Comparison of ENCODE assay signal across 9 cellular contexts in genomic region chr16:3401719-3402397, GRCh38. TPM values are rescaled to one million over a fixed set of nuclear protein-coding genes. Genes with fewer than 3 reads are reported as not detected.
DNase-seq lines count a peak whose midpoint lies in the region; ATAC-seq, FAIRE-seq and TF ChIP-seq lines count a peak whose summit lies in the region.
"Had no signal": no experiment of that assay in that cellular context is flagged by ENCODE, and none has a peak within 500 bp of the region (broad histone marks: within the 10 kb centered on the region; RNA-seq: fewer than 3 reads in every experiment).

No MANE protein-coding gene starts in this region.

- peak overlapping the region; percentile 85 for H3K27ac ChIP-seq in rectal smooth muscle tissue (ENCODE audit: low read depth, low read length)

- no peaks in the 10 kb centered on the region for H3K27me3 ChIP-seq in rectal smooth muscle tissue (ENCODE audit: control insufficient read depth, insufficient read depth, low read length)

- peaks cover 39% of the 10 kb centered on the region for H3K36me3 ChIP-seq in rectal smooth muscle tissue (ENCODE audit: control insufficient read depth, insufficient read depth, low read length)

- peaks cover 4% of the 10 kb centered on the region for H3K4me1 ChIP-seq in rectal smooth muscle tissue (ENCODE audit: control insufficient read depth, insufficient read depth, low read length)

- TF ChIP-seq CTCF in AG09309 (IDR thresholded peaks at IDR 0.05; ENCODE audit: control insufficient read depth, insufficient read depth, low read depth, low read length, missing control alignments) (no peak), fibroblast of the aortic adventitia (IDR thresholded peaks at IDR 0.05; ENCODE audit: insufficient read depth, low read length) (no peak)

- H3K4me1 Mint-ChIP-seq in T-helper 2 cell treated with Interferon-gamma antibody and Interleukin-4, amounts not matched to agents 5 μg/mL and 100 μg/mL, for 36 hours (ENCODE audit: low read depth) = peaks cover 13% of the 10 kb centered on the region

- DNase-seq in AG09309 (ENCODE audit: low read depth) (no peak), GM12891 (ENCODE audit: insufficient read length, low spot score) (peak; percentile 12), fibroblast of the aortic adventitia (ENCODE audit: low read depth) (peak; percentile 34), NCI-H1105 treated with DMSO at 0.1 percent for 48 hours (lab: John Stamatoyannopoulos, UW) (no peak), mesenteric fat pad (ENCODE audit: low spot score) (no peak)
- no peak for DNase-seq in T-helper 2 cell treated with Interferon-gamma antibody and Interleukin-4, amounts not matched to agents 5 μg/mL and 100 μg/mL, for 36 hours (ENCODE audit: low spot score)

- H3K36me3 Mint-ChIP-seq in T-helper 2 cell treated with Interferon-gamma antibody and Interleukin-4, amounts not matched to agents 5 μg/mL and 100 μg/mL, for 36 hours (ENCODE audit: low read depth) = peaks cover 67% of the 10 kb centered on the region

- FAIRE-seq in GM12891 (lab: Jason Lieb, UNC) = no peak

- ATAC-seq in HG03025 (IDR thresholded peaks at IDR 0.05; ENCODE audit: low FRiP score, unreplicated experiment) = no peak

- H3K9ac ChIP-seq in rectal smooth muscle tissue (ENCODE audit: low read length) = peak overlapping the region; percentile 73

- no peaks in the 10 kb centered on the region for H3K27me3 Mint-ChIP-seq in T-helper 2 cell treated with Interferon-gamma antibody and Interleukin-4, amounts not matched to agents 5 μg/mL and 100 μg/mL, for 36 hours (ENCODE audit: low read depth)

- H3K4me3 Mint-ChIP-seq in T-helper 2 cell treated with Interferon-gamma antibody and Interleukin-4, amounts not matched to agents 5 μg/mL and 100 μg/mL, for 36 hours = peak overlapping the region; percentile 89

- H3K27ac Mint-ChIP-seq in T-helper 2 cell treated with Interferon-gamma antibody and Interleukin-4, amounts not matched to agents 5 μg/mL and 100 μg/mL, for 36 hours = peak overlapping the region; percentile 84

- H3K9me3 Mint-ChIP-seq in T-helper 2 cell treated with Interferon-gamma antibody and Interleukin-4, amounts not matched to agents 5 μg/mL and 100 μg/mL, for 36 hours = peaks cover 57% of the 10 kb centered on the region

- H3K4me3 ChIP-seq in AG09309 (ENCODE audit: control insufficient read depth, low read depth, low read length) (peak overlapping the region; percentile 74), fibroblast of the aortic adventitia (ENCODE audit: low read depth, low read length) (peak overlapping the region; percentile 87), rectal smooth muscle tissue (ENCODE audit: low read length) (peak overlapping the region; percentile 95)

- TF ChIP-seq POLR2A in GM12891 (IDR thresholded peaks at IDR 0.05; ENCODE audit: low read depth, low read length) = no peak

TF ChIP-seq in GM12891, 5 proteins besides CTCF, POLR2A, EP300 and RAD21:
- TF ChIP-seq SPI1 (IDR thresholded peaks at IDR 0.05; ENCODE audit: low read depth, low read length) (no peak), PAX5 (IDR thresholded peaks at IDR 0.05; ENCODE audit: insufficient read depth, low read length, severe bottlenecking) (no peak), POLR2AphosphoS5 (IDR thresholded peaks at IDR 0.05; ENCODE audit: low read depth, low read length) (no peak), POU2F2 (IDR thresholded peaks at IDR 0.05; ENCODE audit: low read depth, low read length) (no peak), TAF1 (IDR thresholded peaks at IDR 0.05; ENCODE audit: low read depth, low read length) (no peak)

RNA-seq across cellular contexts. Expression of gene ZNF174, which starts 0.8 kb away (rescaled TPM):
- 5.9 TPM for polyA plus RNA-seq in GM12891 (2012; ENCODE audit: low read depth, missing spikeins)
- total RNA-seq in fibroblast of the aortic adventitia (ENCODE audit: low replicate concordance) (8.0 TPM in 2 replicates), mesenteric fat pad (7.6 TPM)

RNA-seq across cellular contexts. Expression of gene ZSCAN32, which starts 1.1 kb away (rescaled TPM):
- polyA plus RNA-seq in GM12891 (2012; ENCODE audit: low read depth, missing spikeins) = 7.0 TPM
- total RNA-seq in fibroblast of the aortic adventitia (ENCODE audit: low replicate concordance) (9.0 and 12.7 TPM in 2 replicates), mesenteric fat pad (11.0 TPM)

RNA-seq across cellular contexts. Expression of gene ZNF597, which starts 41.4 kb away (rescaled TPM):
- 1.5 TPM for polyA plus RNA-seq in GM12891 (2012; ENCODE audit: low read depth, missing spikeins)
- total RNA-seq in fibroblast of the aortic adventitia (ENCODE audit: low replicate concordance) (2.5 and 2.8 TPM in 2 replicates), mesenteric fat pad (2.4 TPM)

RNA-seq across cellular contexts. Expression of gene NAA60, which starts 41.6 kb away (rescaled TPM):
- polyA plus RNA-seq in GM12891 (2012; ENCODE audit: low read depth, missing spikeins) = 25.9 TPM
- total RNA-seq in fibroblast of the aortic adventitia (ENCODE audit: low replicate concordance) (13.0 and 16.6 TPM in 2 replicates), mesenteric fat pad (39.1 TPM)

RNA-seq across cellular contexts. Expression of gene OR2C1, which starts 46.2 kb away (rescaled TPM):
- 0.06 TPM for polyA plus RNA-seq in GM12891 (2012; ENCODE audit: low read depth, missing spikeins)
- total RNA-seq in fibroblast of the aortic adventitia (ENCODE audit: low replicate concordance) (0.09 TPM in 1 of 2 replicates, not detected in the other), mesenteric fat pad (not detected)
- total RNA-seq: NCI-H460 had no signal

Comparison
In these comparisons a context has a peak if more than half of its experiments do, and no peak if none do; other contexts are left out.
1. DNase-seq: peak in GM12891 (single experiment) and fibroblast of the aortic adventitia (single experiment); none in AG09309 (single experiment), T-helper 2 cell treated with Interferon-gamma antibody and Interleukin-4, amounts not matched to agents 5 μg/mL and 100 μg/mL, for 36 hours (single experiment), NCI-H1105 treated with DMSO at 0.1 percent for 48 hours (single experiment) and mesenteric fat pad (single experiment).
2. Peak in every context shown above with its lines, with median percentiles within 50 percentile points of each other: H3K4me3 ChIP-seq.